In genomic region chr21:26597981-26598380, GRCh38 we compare ENCODE assay signal across 17 cellular contexts. TPM values are rescaled to one million over a fixed set of nuclear protein-coding genes. Genes with fewer than 3 reads are reported as not detected.
"Had no signal": no experiment of that assay in that cellular context is flagged by ENCODE, and none has a peak within 500 bp of the region (broad histone marks: within the 10 kb centered on the region; RNA-seq: fewer than 3 reads in every experiment).

No MANE protein-coding gene starts in this region.

- H3K4me1 ChIP-seq: psoas muscle, right lobe of liver, suprapubic skin, thyroid gland had no signal

- H3K9me3 ChIP-seq: neutrophil, psoas muscle, right lobe of liver, suprapubic skin, thyroid gland had no signal

- H3K27me3 ChIP-seq: neutrophil, right lobe of liver, suprapubic skin, thyroid gland had no signal

- H3K36me3 ChIP-seq: neutrophil, right lobe of liver, suprapubic skin, thyroid gland had no signal

- H3K4me3 ChIP-seq: psoas muscle, right lobe of liver, suprapubic skin, thyroid gland had no signal

- DNase-seq: head of caudate nucleus; hippocampal formation; kidney glomerular epithelial cell; naive thymus-derived CD4-positive, alpha-beta T cell; nephron progenitor cell; psoas muscle; retina; right lobe of liver; stimulated activated CD4-positive, alpha-beta T cell treated with anti-CD3 and anti-CD28 coated beads, Interleukin-4, amount 100 ng/mL, for 1 hour; stimulated activated CD8-positive, alpha-beta memory T cell treated with anti-CD3 and anti-CD28 coated beads, Interleukin-4, amount 100 ng/mL, for 48 hours; stimulated activated naive CD8-positive, alpha-beta T cell treated with anti-CD3 and anti-CD28 coated beads, Interleukin-15, Interleukin-2, amounts not matched to agents 100 U/mL and 50 U/mL, for 24 hours; thyroid gland had no signal

- H3K27ac ChIP-seq: neutrophil, psoas muscle, right lobe of liver, suprapubic skin, thyroid gland had no signal

- ATAC-seq: naive thymus-derived CD4-positive, alpha-beta T cell; psoas muscle; right lobe of liver; stimulated activated effector memory CD8-positive, alpha-beta T cell treated with anti-CD3 and anti-CD28 coated beads, Interleukin-12 subunit alpha, Interleukin-12 subunit beta, amount 100 ng/mL, for 72 hours; stimulated activated naive CD8-positive, alpha-beta T cell treated with anti-CD3 and anti-CD28 coated beads, Interleukin-15, Interleukin-2, amounts not matched to agents 100 U/mL and 50 U/mL, for 24 hours had no signal

RNA-seq across cellular contexts. Expression of gene CYYR1, which starts 24.9 kb away (rescaled TPM):
- total RNA-seq: naive thymus-derived CD4-positive, alpha-beta T cell; osteoblast had no signal
- polyA plus RNA-seq: fibroblast of lung; naive thymus-derived CD4-positive, alpha-beta T cell had no signal
